ENCODE assay signal across 8 cellular contexts in the genomic region with DNA sequence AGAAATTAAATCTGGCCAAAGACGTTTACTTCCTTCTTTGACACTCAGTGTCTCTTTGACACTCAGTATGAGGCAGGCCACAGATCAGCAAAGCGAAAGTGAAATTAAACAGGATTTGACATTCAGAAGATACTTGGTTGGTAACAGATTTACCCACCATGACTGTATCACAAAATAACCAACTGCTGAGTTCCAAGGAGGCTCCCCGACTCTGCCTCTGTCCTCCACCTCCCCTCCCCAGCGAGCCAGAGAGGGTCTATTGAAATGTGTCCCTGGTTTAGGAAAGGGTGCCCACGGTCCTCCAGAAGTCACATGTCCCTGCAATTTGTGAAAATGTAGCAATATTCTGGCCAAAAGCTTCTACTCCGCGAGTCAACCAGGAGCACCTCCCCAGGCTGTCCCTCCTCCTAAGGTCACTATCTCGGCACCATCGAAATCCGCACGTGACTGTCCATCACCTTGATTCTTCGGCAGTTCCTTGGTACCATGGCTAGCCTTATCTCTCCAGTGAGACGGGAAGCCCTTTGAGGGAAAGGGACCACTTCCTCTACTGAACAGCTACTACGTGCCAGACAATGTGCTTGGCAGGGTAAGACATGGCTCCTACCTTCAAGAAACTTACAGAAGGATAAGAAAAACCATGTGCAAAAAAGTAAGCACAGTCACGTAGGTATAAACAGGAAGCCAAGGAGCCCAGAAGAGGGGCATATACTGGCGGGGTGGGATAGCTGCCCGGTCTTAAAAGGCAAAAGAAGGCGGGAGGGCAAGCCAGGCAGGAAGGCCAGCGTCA. TPM values are rescaled to one million over a fixed set of nuclear protein-coding genes. Genes with fewer than 3 reads are reported as not detected.
DNase-seq lines count a peak whose midpoint lies in the region; ATAC-seq and TF ChIP-seq lines count a peak whose summit lies in the region.

No MANE protein-coding gene starts in this region.

- CTCF ChIA-PET in HEK293T (lab: Yijun Ruan, JAX), result no interaction called here

- H3K27ac ChIP-seq in angular gyrus (ENCODE audit: low read depth, low read length), result peak overlapping the region; percentile 90

- DNase-seq in NCI-H510A treated with DMSO at 0.1 percent for 48 hours (lab: John Stamatoyannopoulos, UW), result peak; percentile 12
- no peak for DNase-seq in NCI-H510A (lab: John Stamatoyannopoulos, UW)
- DNase-seq in RKO (ENCODE audit: low spot score), result peak; percentile 51
- DNase-seq in immature natural killer cell, result peak; percentile 72 to 75 (median 74)
- DNase-seq in stimulated activated CD4-positive, alpha-beta T cell treated with anti-CD3 and anti-CD28 coated beads, Interleukin-1b, Interleukin-23, amount 100 ng/mL, for 48 hours, result peak; percentile 30
- DNase-seq in HEK293T (ENCODE audit: extremely low spot score), result no peak

- POLR2A ChIA-PET in HEK293T (lab: Yijun Ruan, JAX), result no interaction called here

- peak; percentile 1 for ATAC-seq in HG02943 (IDR thresholded peaks at IDR 0.05; ENCODE audit: low read depth, unreplicated experiment)

- H3K36me3 Mint-ChIP-seq in immature natural killer cell, result peaks cover 2 to 11% (median 7%) of the 10 kb centered on the region in 3 donors

- peaks cover 46 to 63% of the 10 kb centered on the region in 2 donors for H3K4me1 Mint-ChIP-seq in immature natural killer cell

- peaks cover 8 to 18% (median 14%) of the 10 kb centered on the region in 3 donors for H3K27me3 Mint-ChIP-seq in immature natural killer cell (ENCODE audit: low read depth in 3 of 3)

- H3K27ac Mint-ChIP-seq in immature natural killer cell, result peak overlapping the region; percentile 94 to 99 (median 98)

- H3K9me3 Mint-ChIP-seq in immature natural killer cell, result no peaks in the 10 kb centered on the region

- peak overlapping the region; percentile 90 to 96 (median 96) for H3K4me3 Mint-ChIP-seq in immature natural killer cell

TF ChIP-seq in HEK293T, 16 proteins besides CTCF, POLR2A, EP300 and RAD21:
- TF ChIP-seq FOXA1 (IDR thresholded peaks at IDR 0.05) (no peak), NFRKB (IDR thresholded peaks at IDR 0.05) (no peak), L3MBTL2 (conservative IDR thresholded peaks at IDR 0.05) (no peak), FOXM1 (IDR thresholded peaks at IDR 0.05; ENCODE audit: borderline replicate concordance) (no peak), ELF4 (IDR thresholded peaks at IDR 0.05) (no peak), ARNT (IDR thresholded peaks at IDR 0.05) (no peak), SP1 (IDR thresholded peaks at IDR 0.05) (no peak), TARDBP (IDR thresholded peaks at IDR 0.05) (no peak), LEF1 (IDR thresholded peaks at IDR 0.05; ENCODE audit: borderline replicate concordance) (no peak), ZNF384 (IDR thresholded peaks at IDR 0.05) (no peak), FOXK2 (IDR thresholded peaks at IDR 0.05) (no peak), SUZ12 (IDR thresholded peaks at IDR 0.05) (no peak), CTBP1 (IDR thresholded peaks at IDR 0.05; ENCODE audit: borderline replicate concordance) (no peak), BHLHE40 (IDR thresholded peaks at IDR 0.05; ENCODE audit: borderline replicate concordance) (no peak), HDGF (IDR thresholded peaks at IDR 0.05; ENCODE audit: borderline replicate concordance) (no peak)
- TF ChIP-seq, protein P1, sequence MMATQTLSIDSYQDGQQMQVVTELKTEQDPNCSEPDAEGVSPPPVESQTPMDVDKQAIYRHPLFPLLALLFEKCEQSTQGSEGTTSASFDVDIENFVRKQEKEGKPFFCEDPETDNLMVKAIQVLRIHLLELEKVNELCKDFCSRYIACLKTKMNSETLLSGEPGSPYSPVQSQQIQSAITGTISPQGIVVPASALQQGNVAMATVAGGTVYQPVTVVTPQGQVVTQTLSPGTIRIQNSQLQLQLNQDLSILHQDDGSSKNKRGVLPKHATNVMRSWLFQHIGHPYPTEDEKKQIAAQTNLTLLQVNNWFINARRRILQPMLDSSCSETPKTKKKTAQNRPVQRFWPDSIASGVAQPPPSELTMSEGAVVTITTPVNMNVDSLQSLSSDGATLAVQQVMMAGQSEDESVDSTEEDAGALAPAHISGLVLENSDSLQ (IDR thresholded peaks at IDR 0.05), result no peak

RNA-seq across cellular contexts. Expression of gene N4BP2L1, which starts 1.5 kb away (rescaled TPM):
- polyA plus RNA-seq in immature natural killer cell, result 10 to 100 TPM; 48.9 to 74.6 (median 67.6) TPM

Comparison
In these comparisons a context has a peak if more than half of its experiments do, and no peak if none do; other contexts are left out.
1. DNase-seq: peak in NCI-H510A treated with DMSO at 0.1 percent for 48 hours (single experiment), RKO (single experiment), immature natural killer cell (3 of 3) and stimulated activated CD4-positive, alpha-beta T cell treated with anti-CD3 and anti-CD28 coated beads, Interleukin-1b, Interleukin-23, amount 100 ng/mL, for 48 hours (single experiment); none in NCI-H510A (single experiment) and HEK293T (single experiment).